Comparison of ENCODE assay signal across 10 cellular contexts in the genomic region with DNA sequence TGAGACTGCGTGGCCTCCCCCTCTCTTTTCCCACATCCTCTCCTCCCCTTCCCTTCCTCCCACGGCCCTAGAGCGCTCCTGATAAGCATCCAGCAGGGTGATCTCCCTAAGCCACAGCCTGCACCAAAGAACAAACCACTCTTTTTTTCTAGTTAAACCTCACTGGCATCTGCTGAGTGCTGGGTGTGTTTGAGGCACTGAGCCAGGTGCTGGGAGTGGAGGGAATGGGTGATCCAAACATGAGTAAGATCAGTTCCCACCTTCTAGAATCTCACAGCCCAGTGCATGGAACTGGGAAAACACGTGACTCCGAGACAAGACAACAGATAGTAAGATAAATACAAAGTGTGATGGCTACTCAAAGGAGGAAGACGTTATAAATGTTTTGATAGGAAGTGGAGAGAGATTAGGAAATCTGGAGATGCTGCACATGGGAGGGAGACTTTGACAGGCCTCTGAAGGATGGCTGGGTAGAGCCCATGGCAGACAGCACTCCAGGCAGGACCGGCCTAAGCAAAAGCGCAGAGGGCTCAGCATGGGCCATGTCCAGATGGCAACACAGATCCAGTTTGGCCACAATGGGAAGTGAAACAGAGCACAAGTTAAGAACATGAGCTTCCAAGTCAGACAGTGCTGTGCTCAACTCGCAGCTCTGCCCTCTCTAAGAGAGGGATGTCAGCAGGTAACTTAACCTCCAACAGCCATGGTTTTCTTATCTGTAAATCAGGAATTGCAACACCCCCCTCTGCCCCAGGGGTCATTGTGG. TPM values are rescaled to one million over a fixed set of nuclear protein-coding genes. Genes with fewer than 3 reads are reported as not detected.
DNase-seq lines count a peak whose midpoint lies in the region; ATAC-seq and TF ChIP-seq lines count a peak whose summit lies in the region.
"Had no signal": no experiment of that assay in that cellular context is flagged by ENCODE, and none has a peak within 500 bp of the region (broad histone marks: within the 10 kb centered on the region; RNA-seq: fewer than 3 reads in every experiment).

No MANE protein-coding gene starts in this region.

- no peak for DNase-seq in natural killer cell treated with Interleukin-12 subunit alpha and Interleukin-12 subunit beta and Interleukin-15 and Interleukin-18, amount 100 ng/mL, for 72 hours (ENCODE audit: low spot score)
- DNase-seq in natural killer cell (no peak), OCI-M1 (lab: John Stamatoyannopoulos, UW) (peak; percentile 83), endothelial cell (ENCODE audit: low spot score) (no peak), upper lobe of right lung (no peak), PC-9 (no peak)
- DNase-seq in stimulated activated CD8-positive, alpha-beta memory T cell treated with anti-CD3 and anti-CD28 coated beads, Interleukin-4, amount 100 ng/mL, for 48 hours, result no peak
- no peak for DNase-seq in activated CD8-positive, alpha-beta memory T cell treated with anti-CD3 and anti-CD28 coated beads for 24 hours
- DNase-seq: T1000 had no signal

- H3K79me2 ChIP-seq in PC-9 (ENCODE audit: low read depth), result no peaks in the 10 kb centered on the region

- no peak for ATAC-seq in natural killer cell treated with Interleukin-12 subunit alpha and Interleukin-12 subunit beta and Interleukin-15 and Interleukin-18, amount 100 ng/mL, for 72 hours
- no peak for ATAC-seq in natural killer cell
- peak; percentile 61 for ATAC-seq in upper lobe of right lung

- H3K27me3 ChIP-seq in upper lobe of right lung, result no peaks in the 10 kb centered on the region
- H3K27me3 ChIP-seq in PC-9 (ENCODE audit: insufficient read depth, low read depth), result no peaks in the 10 kb centered on the region

- intact Hi-C loops in natural killer cell (cut with micrococcal nuclease), result no loop called here
- intact Hi-C loops in upper lobe of right lung (cut with DNase I), result no loop called here
- intact Hi-C loops in PC-9 (cut with micrococcal nuclease; ENCODE audit: unreplicated experiment), result no loop called here

- H3K4me1 ChIP-seq in upper lobe of right lung (peaks cover 20% of the 10 kb centered on the region), PC-9 (replicated peaks; ENCODE audit: insufficient read depth) (no peaks in the 10 kb centered on the region)

- POLR2A ChIA-PET in PC-9 (lab: Charles Lee; ENCODE audit: unreplicated experiment), result no interaction called here

- CTCF ChIA-PET in PC-9 (lab: Charles Lee), result no interaction called here

- H3K4me2 ChIP-seq in PC-9, result no peak overlapping the region

- no peaks in the 10 kb centered on the region for H3K9me2 ChIP-seq in PC-9 (ENCODE audit: insufficient read depth)

- H3K27ac ChIP-seq in upper lobe of right lung (no peak overlapping the region), PC-9 (no peak overlapping the region)

- H3K36me3 ChIP-seq in upper lobe of right lung (no peaks in the 10 kb centered on the region), PC-9 (ENCODE audit: low read depth) (no peaks in the 10 kb centered on the region)

- no TSS peak for BruUV-seq in PC-9 (replicated peaks; lab: Mats Ljungman, UMichigan)

- H3K27me3 Mint-ChIP-seq in natural killer cell treated with Interleukin-12 subunit alpha and Interleukin-12 subunit beta and Interleukin-15 and Interleukin-18, amount 100 ng/mL, for 72 hours, result peaks cover 0 to 3% of the 10 kb centered on the region in 2 donors
- H3K27me3 Mint-ChIP-seq in natural killer cell (ENCODE audit: low read depth in 2 of 2) (no peaks in the 10 kb centered on the region), endothelial cell (ENCODE audit: unreplicated experiment) (peaks cover 2% of the 10 kb centered on the region)

- no peak for TF ChIP-seq CTCF in natural killer cell (IDR thresholded peaks at IDR 0.05)
- TF ChIP-seq CTCF in endothelial cell (IDR thresholded peaks at IDR 0.05; ENCODE audit: unreplicated experiment), result no peak
- TF ChIP-seq CTCF in upper lobe of right lung (IDR thresholded peaks at IDR 0.05), result no peak
- no peak for TF ChIP-seq CTCF in PC-9 (conservative IDR thresholded peaks at IDR 0.05)

- H3K4me3 Mint-ChIP-seq in natural killer cell treated with Interleukin-12 subunit alpha and Interleukin-12 subunit beta and Interleukin-15 and Interleukin-18, amount 100 ng/mL, for 72 hours, result peak overlapping the region; percentile 73
- no peak overlapping the region for H3K4me3 Mint-ChIP-seq in natural killer cell
- peak overlapping the region; percentile 58 for H3K4me3 Mint-ChIP-seq in endothelial cell (ENCODE audit: unreplicated experiment)

- H3K9me3 ChIP-seq in upper lobe of right lung (no peaks in the 10 kb centered on the region), PC-9 (ENCODE audit: insufficient read depth, low read depth) (no peaks in the 10 kb centered on the region)

- H2AFZ ChIP-seq in PC-9, result no peak overlapping the region

- H3K36me3 Mint-ChIP-seq in natural killer cell treated with Interleukin-12 subunit alpha and Interleukin-12 subunit beta and Interleukin-15 and Interleukin-18, amount 100 ng/mL, for 72 hours, result no peaks in the 10 kb centered on the region
- H3K36me3 Mint-ChIP-seq in natural killer cell (no peaks in the 10 kb centered on the region), endothelial cell (ENCODE audit: low read depth, unreplicated experiment) (peaks cover 4% of the 10 kb centered on the region)

- H3K9me3 Mint-ChIP-seq in natural killer cell treated with Interleukin-12 subunit alpha and Interleukin-12 subunit beta and Interleukin-15 and Interleukin-18, amount 100 ng/mL, for 72 hours, result peaks cover 3% of the 10 kb centered on the region
- H3K9me3 Mint-ChIP-seq in natural killer cell, result no peaks in the 10 kb centered on the region
- no peaks in the 10 kb centered on the region for H3K9me3 Mint-ChIP-seq in endothelial cell (ENCODE audit: unreplicated experiment)

- H3F3A ChIP-seq in PC-9 (ENCODE audit: insufficient read depth, low read depth), result no peaks in the 10 kb centered on the region

- H3K27ac Mint-ChIP-seq in natural killer cell treated with Interleukin-12 subunit alpha and Interleukin-12 subunit beta and Interleukin-15 and Interleukin-18, amount 100 ng/mL, for 72 hours, result peak overlapping the region; percentile 91 to 93
- peak overlapping the region in 1 of 2 donors; percentile 5 for H3K27ac Mint-ChIP-seq in natural killer cell
- peak overlapping the region; percentile 54 for H3K27ac Mint-ChIP-seq in endothelial cell (ENCODE audit: unreplicated experiment)

- H3K4me3 ChIP-seq in upper lobe of right lung (no peak overlapping the region), PC-9 (no peak overlapping the region)

- no peaks in the 10 kb centered on the region for H4K20me1 ChIP-seq in PC-9 (ENCODE audit: insufficient read depth)

- H3K4me1 Mint-ChIP-seq in natural killer cell treated with Interleukin-12 subunit alpha and Interleukin-12 subunit beta and Interleukin-15 and Interleukin-18, amount 100 ng/mL, for 72 hours (ENCODE audit: low read depth in 2 of 2), result peaks cover 74 to 90% of the 10 kb centered on the region in 2 donors
- H3K4me1 Mint-ChIP-seq in natural killer cell (peaks cover 64 to 67% of the 10 kb centered on the region in 2 donors), endothelial cell (ENCODE audit: unreplicated experiment) (peaks cover 8% of the 10 kb centered on the region)

RNA-seq across cellular contexts. Expression of a gene that starts 55.6 kb away (rescaled TPM):
- 1 to 10 TPM in 1 of 2 donors, under 1 TPM in 1; 0.55 to 4.3 TPM for total RNA-seq in natural killer cell treated with Interleukin-12 subunit alpha and Interleukin-12 subunit beta and Interleukin-15 and Interleukin-18, amount 100 ng/mL, for 72 hours
- total RNA-seq in natural killer cell (10 to 100 TPM in 1 of 3 donors, 1 to 10 TPM in 1, not detected in 1; 1.5 to 36.7 TPM), endothelial cell (ENCODE audit: unreplicated experiment) (not detected), upper lobe of right lung (0.43 TPM), PC-9 (2021) (1.7 and 3.1 TPM in 2 replicates)
- total RNA-seq: right cardiac atrium had no signal

RNA-seq across cellular contexts. Expression of a gene that starts 56.1 kb away (rescaled TPM):
- total RNA-seq in natural killer cell treated with Interleukin-12 subunit alpha and Interleukin-12 subunit beta and Interleukin-15 and Interleukin-18, amount 100 ng/mL, for 72 hours, result 1 to 10 TPM in 1 of 2 donors, under 1 TPM in 1; 0.48 to 2.5 TPM
- total RNA-seq in natural killer cell (1 to 10 TPM in 2 of 3 donors, under 1 TPM in 1; 0.21 to 9.8 (median 1.7) TPM), endothelial cell (ENCODE audit: unreplicated experiment) (not detected), upper lobe of right lung (17.8 TPM), PC-9 (2021) (not detected in 2 replicates)
